In genomic region chr10:89625041-89625765, GRCh38 we compare ENCODE assay signal across 22 cellular contexts. TPM values are rescaled to one million over a fixed set of nuclear protein-coding genes. Genes with fewer than 3 reads are reported as not detected.
DNase-seq lines count a peak whose midpoint lies in the region; TF ChIP-seq lines count a peak whose summit lies in the region.
"Had no signal": no experiment of that assay in that cellular context is flagged by ENCODE, and none has a peak within 500 bp of the region (broad histone marks: within the 10 kb centered on the region; RNA-seq: fewer than 3 reads in every experiment).

No MANE protein-coding gene starts in this region.

- H3K36me3 ChIP-seq in BJ (ENCODE audit: control insufficient read depth, insufficient read depth, low read length) (no peaks in the 10 kb centered on the region), endodermal cell (ENCODE audit: control insufficient read depth, insufficient read depth, low read length) (peaks cover 6% of the 10 kb centered on the region), prostate gland (no peaks in the 10 kb centered on the region)
- H3K36me3 ChIP-seq: thoracic aorta had no signal

- H3K4me1 Mint-ChIP-seq in HFFc6 (ENCODE audit: low read depth) (peaks cover 9% of the 10 kb centered on the region), endodermal cell (peaks cover 11% of the 10 kb centered on the region), mesothelial cell of epicardium (peaks cover 13% of the 10 kb centered on the region)
- H3K4me1 Mint-ChIP-seq: memory B cell had no signal

- H3K9me3 Mint-ChIP-seq in HFFc6 (peaks cover 8% of the 10 kb centered on the region), endodermal cell (peaks cover 38% of the 10 kb centered on the region), mesothelial cell of epicardium (peaks cover 4% of the 10 kb centered on the region)
- H3K9me3 Mint-ChIP-seq: memory B cell had no signal

- POLR2A ChIA-PET in BJ (lab: Charles Lee), result no interaction called here

- 98% methylated on average over 4 of the region's 4 CpGs; no CpG with 5 or more reads in 1 of the 2 experiments for WGBS in endodermal cell (ENCODE audit: insufficient coverage in 1 of 2, insufficient read length in 1 of 2), 2 experiments
- WGBS in prostate gland, result 85% methylated on average over 4 of the region's 4 CpGs

- no peaks in the 10 kb centered on the region for H3K27me3 Mint-ChIP-seq in HFFc6 (ENCODE audit: insufficient read depth)
- H3K27me3 Mint-ChIP-seq in endodermal cell (ENCODE audit: insufficient read depth), result no peaks in the 10 kb centered on the region
- H3K27me3 Mint-ChIP-seq in mesothelial cell of epicardium (ENCODE audit: low read depth), result no peaks in the 10 kb centered on the region
- H3K27me3 Mint-ChIP-seq: B cell, memory B cell had no signal

- H3K27me3 ChIP-seq in BJ (ENCODE audit: control insufficient read depth, insufficient read depth, low read length), result no peaks in the 10 kb centered on the region
- no peaks in the 10 kb centered on the region for H3K27me3 ChIP-seq in endodermal cell (ENCODE audit: control insufficient read depth, insufficient read depth, low read length, poor library complexity, severe bottlenecking)
- H3K27me3 ChIP-seq in prostate gland (replicated peaks; ENCODE audit: insufficient read depth), result no peaks in the 10 kb centered on the region

- no peak overlapping the region for H3K4me3 ChIP-seq in BJ (ENCODE audit: low read depth, low read length)
- H3K4me3 ChIP-seq in endodermal cell (ENCODE audit: low read length), result no peak overlapping the region
- H3K4me3 ChIP-seq in prostate gland, result no peak overlapping the region
- H3K4me3 ChIP-seq: thoracic aorta had no signal

- CTCF ChIA-PET in BJ (lab: Yijun Ruan, JAX), result interaction anchor here (0.6 to 1.0 kb wide), 3 partner anchors 12 to 55 kb away, joined by 3 to 6 read pairs (median 5); no protein-coding TSS in a partner anchor

- no peak for TF ChIP-seq CTCF in BJ (IDR thresholded peaks at IDR 0.05; ENCODE audit: insufficient read depth, low read depth, low read length)
- TF ChIP-seq CTCF in HFFc6 (IDR thresholded peaks at IDR 0.05), result no peak
- TF ChIP-seq CTCF in endodermal cell (conservative IDR thresholded peaks at IDR 0.05), result no peak
- TF ChIP-seq CTCF in mesothelial cell of epicardium (IDR thresholded peaks at IDR 0.05; ENCODE audit: unreplicated experiment), result no peak
- TF ChIP-seq CTCF in prostate gland (IDR thresholded peaks at IDR 0.05), result no peak

- H3K36me3 Mint-ChIP-seq in HFFc6 (ENCODE audit: low read depth) (peaks cover 7% of the 10 kb centered on the region), endodermal cell (ENCODE audit: low read depth) (peaks cover 32% of the 10 kb centered on the region), mesothelial cell of epicardium (peaks cover 13% of the 10 kb centered on the region)

- H3K27ac ChIP-seq in endodermal cell (ENCODE audit: low read depth, low read length) (peak overlapping the region; percentile 53), prostate gland (no peak overlapping the region)
- H3K27ac ChIP-seq: thoracic aorta had no signal

- no peak overlapping the region for H3K9ac ChIP-seq in endodermal cell (ENCODE audit: extremely low read depth, low read length, poor library complexity, severe bottlenecking)

- no peak overlapping the region for H3K4me3 Mint-ChIP-seq in HFFc6
- no peak overlapping the region for H3K4me3 Mint-ChIP-seq in endodermal cell
- no peak overlapping the region for H3K4me3 Mint-ChIP-seq in mesothelial cell of epicardium
- H3K4me3 Mint-ChIP-seq: B cell; memory B cell; T-helper 2 cell treated with Interferon-gamma antibody and Interleukin-4, amounts not matched to agents 5 μg/mL and 100 μg/mL, for 36 hours had no signal

- H3K9me3 ChIP-seq in endodermal cell (ENCODE audit: control insufficient read depth, low read length) (peaks cover 25% of the 10 kb centered on the region), prostate gland (no peaks in the 10 kb centered on the region)

- H3K27ac Mint-ChIP-seq in HFFc6 (no peak overlapping the region), endodermal cell (no peak overlapping the region), mesothelial cell of epicardium (peak overlapping the region; percentile 78)
- H3K27ac Mint-ChIP-seq: B cell; memory B cell; T-helper 2 cell treated with Interferon-gamma antibody and Interleukin-4, amounts not matched to agents 5 μg/mL and 100 μg/mL, for 36 hours had no signal

- TF ChIP-seq POLR2A in prostate gland (IDR thresholded peaks at IDR 0.05), result no peak

- H3K4me1 ChIP-seq in endodermal cell (ENCODE audit: control insufficient read depth, insufficient read depth, low read length), result peaks cover 5% of the 10 kb centered on the region
- H3K4me1 ChIP-seq in prostate gland (replicated peaks), result no peaks in the 10 kb centered on the region

- intact Hi-C loops in prostate gland (cut with DNase I), result no loop called here

- DNase-seq in BJ (ENCODE audit: low read depth), result peak; percentile 9
- DNase-seq in HFFc6, result peak; percentile 7
- DNase-seq in endodermal cell, result no peak
- DNase-seq in mesothelial cell of epicardium (ENCODE audit: low spot score in 2 of 2, unreplicated experiment in 2 of 2), result no peak
- DNase-seq in prostate gland (ENCODE audit: low spot score), result no peak
- no peak for DNase-seq in NCI-H82 treated with DMSO at 0.1 percent for 48 hours (lab: John Stamatoyannopoulos, UW; ENCODE audit: unreplicated experiment)
- DNase-seq in NCI-H2107 (lab: John Stamatoyannopoulos, UW), result no peak
- DNase-seq in NCI-H2196 treated with DMSO at 0.1 percent for 48 hours (lab: John Stamatoyannopoulos, UW; ENCODE audit: unreplicated experiment), result no peak
- DNase-seq: activated CD4-positive, alpha-beta T cell treated with anti-CD3 and anti-CD28 coated beads for 48 hours; activated CD8-positive, alpha-beta memory T cell treated with anti-CD3 and anti-CD28 coated beads, Interleukin-2, amount 50 U/mL, for 48 hours; activated naive CD4-positive, alpha-beta T cell treated with Interleukin-2 at 50 U/mL for 16 hours; central memory CD4-positive, alpha-beta T cell; DMS153; effector CD8-positive, alpha-beta T cell; MM.1S; NCI-H187 treated with DMSO at 0.1 percent for 48 hours; SHP77 treated with DMSO at 0.1 percent for 48 hours; small intestine had no signal

RNA-seq across cellular contexts. Expression of gene PANK1, which starts 19.8 kb away (rescaled TPM):
- polyA plus RNA-seq in BJ (2011; rRNA removed), result 3.9 and 4.2 TPM in 2 replicates
- polyA minus RNA-seq in BJ (2011; rRNA and poly(A)+ RNA removed), result 4.6 and 6.6 TPM in 2 replicates
- 1 to 10 TPM; 3.8 to 4.7 (median 4.3) TPM for total RNA-seq in HFFc6 (2021; fragmentation: NEBNext Ultra II Directional; extraction: Animal tissue kit (Norgen Biotek cat#: 25700))
- total RNA-seq in endodermal cell, result 10 to 100 TPM; 23.4 to 28.8 TPM
- polyA plus RNA-seq in endodermal cell (2013, experiment 1 of 2), result 25.4 TPM
- polyA plus RNA-seq in endodermal cell (2013, experiment 2 of 2), result 24.8 TPM
- total RNA-seq in mesothelial cell of epicardium, result 24.0 to 27.2 TPM (median 24.4 TPM) in 3 replicates
- 10 to 100 TPM in 1 of 2 donors, 1 to 10 TPM in 1; 3.1 to 16.0 TPM for total RNA-seq in prostate gland

Comparison
In these comparisons a context has a peak if more than half of its experiments do, and no peak if none do; other contexts are left out.
1. DNase-seq: peak in BJ (single experiment) and HFFc6 (single experiment); none in endodermal cell (single experiment), mesothelial cell of epicardium (0 of 2), prostate gland (single experiment), NCI-H82 treated with DMSO at 0.1 percent for 48 hours (single experiment), NCI-H2107 (single experiment) and NCI-H2196 treated with DMSO at 0.1 percent for 48 hours (single experiment).